Comparison of ENCODE assay signal across 7 cellular contexts in the genomic region with DNA sequence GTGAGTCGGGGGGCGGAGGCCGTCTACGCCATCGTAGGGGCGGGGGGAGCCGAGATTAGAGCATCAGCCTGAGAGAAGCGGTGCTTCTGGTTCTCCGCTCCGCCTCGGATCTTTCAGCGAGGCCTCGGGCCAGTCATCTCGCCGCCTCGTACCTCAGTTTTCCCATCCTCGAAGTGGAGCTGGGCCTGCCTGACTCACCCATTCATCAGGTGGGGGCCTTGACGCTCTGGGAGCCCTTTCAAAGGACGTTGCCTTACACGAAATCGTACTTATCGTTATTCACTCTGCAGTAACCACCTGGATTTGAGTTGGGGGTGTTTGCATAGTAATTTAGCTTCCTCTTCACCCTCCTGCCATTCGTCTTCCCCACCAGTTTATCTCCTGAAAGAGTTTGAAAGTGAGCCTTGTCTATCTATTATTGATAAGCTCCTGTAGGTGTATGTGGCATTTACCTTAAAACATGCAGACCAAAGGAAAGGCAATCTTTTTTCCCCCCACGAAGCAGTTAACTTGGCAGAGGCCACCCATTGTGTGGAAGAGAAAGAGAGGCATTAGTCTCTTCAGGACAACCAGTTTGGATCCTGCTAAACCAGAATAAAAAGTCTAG.
DNase-seq lines count a peak whose midpoint lies in the region; ATAC-seq and TF ChIP-seq lines count a peak whose summit lies in the region.

No MANE protein-coding gene starts in this region.

- peaks cover 23% of the 10 kb centered on the region for H3K36me3 Mint-ChIP-seq in nephron progenitor cell (ENCODE audit: low read depth)

- DNase-seq in NT2/D1 (ENCODE audit: low read depth, low spot score) (no peak), nephron progenitor cell (no peak), NCI-H2081 treated with DMSO at 0.1 percent for 48 hours (lab: John Stamatoyannopoulos, UW) (no peak), NCI-H1105 treated with DMSO at 0.1 percent for 48 hours (lab: John Stamatoyannopoulos, UW) (no peak)

- H3K4me1 Mint-ChIP-seq in nephron progenitor cell = peaks cover 45% of the 10 kb centered on the region

- no peak for TF ChIP-seq CTCF in nephron progenitor cell (IDR thresholded peaks at IDR 0.05)

- H3K9me3 ChIP-seq in NT2/D1 (ENCODE audit: insufficient read depth, low read length) (no peaks in the 10 kb centered on the region), duodenal mucosa (ENCODE audit: control insufficient read depth in 1 of 2, low read length in 2 of 2) (no peaks in the 10 kb centered on the region)

- H3K4me3 ChIP-seq in NT2/D1 (ENCODE audit: insufficient read length, low read depth) = peak overlapping the region; percentile 95
- H3K4me3 ChIP-seq in duodenal mucosa (ENCODE audit: low read depth in 1 of 2, low read length in 2 of 2) = peak overlapping the region; percentile 87 to 96

- H3K27ac ChIP-seq in duodenal mucosa (ENCODE audit: low read depth, low read length) = peak overlapping the region; percentile 95

- H3K27ac Mint-ChIP-seq in nephron progenitor cell = peak overlapping the region; percentile 100

- peak overlapping the region; percentile 96 for H3K4me3 Mint-ChIP-seq in nephron progenitor cell

- H3K36me3 ChIP-seq in NT2/D1 (ENCODE audit: insufficient read depth, insufficient read length, low read length) (peaks cover 21% of the 10 kb centered on the region), duodenal mucosa (ENCODE audit: control insufficient read depth in 1 of 2, insufficient read depth in 2 of 2, low read length in 2 of 2) (no peaks in the 10 kb centered on the region)

- no peaks in the 10 kb centered on the region for H3K9me3 Mint-ChIP-seq in nephron progenitor cell

- peaks cover 6% of the 10 kb centered on the region for H3K27me3 Mint-ChIP-seq in nephron progenitor cell (ENCODE audit: low read depth, poor library complexity)

- H3K27me3 ChIP-seq in NT2/D1 (ENCODE audit: insufficient read depth, insufficient read length) = no peaks in the 10 kb centered on the region
- no peaks in the 10 kb centered on the region for H3K27me3 ChIP-seq in duodenal mucosa (ENCODE audit: control insufficient read depth in 1 of 2, insufficient read depth in 2 of 2, low read length in 2 of 2)

- H3K9ac ChIP-seq in NT2/D1 (ENCODE audit: insufficient read length, low read depth) (peak overlapping the region; percentile 98), duodenal mucosa (ENCODE audit: low read depth in 1 of 2, low read length in 2 of 2) (peak overlapping the region; percentile 59 to 82)

- H3K4me1 ChIP-seq in NT2/D1 (ENCODE audit: insufficient read depth, insufficient read length) = no peaks in the 10 kb centered on the region
- peaks cover 24 to 28% of the 10 kb centered on the region in 2 donors for H3K4me1 ChIP-seq in duodenal mucosa (ENCODE audit: control insufficient read depth in 1 of 2, insufficient read depth in 2 of 2, low read length in 2 of 2)

- peak; percentile 4 for ATAC-seq in GM19467 (IDR thresholded peaks at IDR 0.05; ENCODE audit: unreplicated experiment)
- no peak for ATAC-seq in HG03045 (IDR thresholded peaks at IDR 0.05; ENCODE audit: unreplicated experiment)
